10 cellular contexts compared by ENCODE assay signal in genomic region chr12:109722753-109723109, GRCh38.
"Had no signal": no experiment of that assay in that cellular context is flagged by ENCODE, and none has a peak within 500 bp of the region (broad histone marks: within the 10 kb centered on the region; RNA-seq: fewer than 3 reads in every experiment).

No MANE protein-coding gene starts in this region.

- DNase-seq: activated naive CD4-positive, alpha-beta T cell treated with anti-CD3 and anti-CD28 coated beads, Interleukin-2, amount 50 U/mL, for 16 hours; foreskin keratinocyte; stimulated activated CD4-positive, alpha-beta T cell treated with anti-CD3 and anti-CD28 coated beads, Interleukin-4, amount 100 ng/mL, for 1 hour; stimulated activated CD8-positive, alpha-beta memory T cell treated with anti-CD3 and anti-CD28 coated beads, Interleukin-4, amount 100 ng/mL, for 48 hours; T-helper 2 cell had no signal

- H3K27ac ChIP-seq: foreskin keratinocyte, hepatocyte, uterus had no signal

- ATAC-seq: foreskin keratinocyte had no signal

- H3K9me3 ChIP-seq: uterus had no signal

- H3K4me1 ChIP-seq: foreskin keratinocyte, uterus had no signal

- H3K36me3 ChIP-seq: uterus had no signal

- H3K4me2 ChIP-seq: hepatocyte had no signal

- H3K4me3 Mint-ChIP-seq: mesothelial cell of epicardium; stimulated activated naive CD8-positive, alpha-beta T cell treated with anti-CD3 and anti-CD28 coated beads, Interleukin-15, Interleukin-2, amounts not matched to agents 100 ng/mL and 50 ng/mL, for 24 hours had no signal

- H3K9me3 Mint-ChIP-seq: mesothelial cell of epicardium; stimulated activated naive CD8-positive, alpha-beta T cell treated with anti-CD3 and anti-CD28 coated beads, Interleukin-15, Interleukin-2, amounts not matched to agents 100 ng/mL and 50 ng/mL, for 24 hours had no signal

- H3K79me2 ChIP-seq: hepatocyte had no signal

- H3K4me1 Mint-ChIP-seq: mesothelial cell of epicardium had no signal

- H3K4me3 ChIP-seq: hepatocyte, uterus had no signal

- H2AFZ ChIP-seq: hepatocyte had no signal

- H3K27ac Mint-ChIP-seq: mesothelial cell of epicardium; progenitor cell of endocrine pancreas; stimulated activated naive CD8-positive, alpha-beta T cell treated with anti-CD3 and anti-CD28 coated beads, Interleukin-15, Interleukin-2, amounts not matched to agents 100 ng/mL and 50 ng/mL, for 24 hours had no signal

- H3K36me3 Mint-ChIP-seq: mesothelial cell of epicardium had no signal
